In the genomic region with DNA sequence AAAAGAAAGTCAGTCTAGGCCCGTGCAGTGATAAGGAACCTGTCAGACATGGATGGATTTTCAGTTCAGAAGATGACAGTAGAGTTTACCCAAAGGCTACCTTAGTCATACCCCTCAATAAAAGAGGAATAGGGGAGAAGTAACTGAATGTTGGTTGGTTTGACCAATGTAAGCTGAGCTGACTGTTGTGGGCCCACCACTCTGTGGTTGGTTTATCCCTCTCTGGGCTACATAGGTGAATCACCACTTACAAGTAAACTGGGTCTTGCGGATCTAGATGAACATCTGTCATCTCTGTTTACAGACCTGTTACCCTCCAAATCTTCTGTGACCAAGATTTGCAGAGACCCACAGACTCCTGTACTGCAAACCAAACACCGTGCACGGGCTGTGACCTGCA, we compare ENCODE assay signal across 28 cellular contexts. TPM values are rescaled to one million over a fixed set of nuclear protein-coding genes. Genes with fewer than 3 reads are reported as not detected.
"Had no signal": no experiment of that assay in that cellular context is flagged by ENCODE, and none has a peak within 500 bp of the region (broad histone marks: within the 10 kb centered on the region; RNA-seq: fewer than 3 reads in every experiment).

No MANE protein-coding gene starts in this region.

- H3K27ac Mint-ChIP-seq: activated naive CD8-positive, alpha-beta T cell; natural killer cell treated with Interleukin-12 subunit alpha and Interleukin-12 subunit beta and Interleukin-15 and Interleukin-18, amount 100 ng/mL, for 72 hours; stimulated activated naive CD8-positive, alpha-beta T cell treated with anti-CD3 and anti-CD28 coated beads, Interleukin-15, Interleukin-2, amounts not matched to agents 100 ng/mL and 50 ng/mL, for 24 hours; T-helper 2 cell treated with Interferon-gamma antibody and Interleukin-4, amounts not matched to agents 5 μg/mL and 100 μg/mL, for 36 hours had no signal

- H3K4me3 ChIP-seq: body of pancreas, esophagus muscularis mucosa, heart right ventricle, left lung, lower lobe of right lung, thoracic aorta had no signal

- H3K27ac ChIP-seq: body of pancreas, esophagus muscularis mucosa, foreskin keratinocyte, heart right ventricle, left lung, lower lobe of right lung, thoracic aorta, VCaP had no signal

- H3K27me3 Mint-ChIP-seq: activated naive CD8-positive, alpha-beta T cell; natural killer cell treated with Interleukin-12 subunit alpha and Interleukin-12 subunit beta and Interleukin-15 and Interleukin-18, amount 100 ng/mL, for 72 hours; stimulated activated naive CD8-positive, alpha-beta T cell treated with anti-CD3 and anti-CD28 coated beads, Interleukin-15, Interleukin-2, amounts not matched to agents 100 ng/mL and 50 ng/mL, for 24 hours had no signal

- H3K27me3 ChIP-seq: body of pancreas, esophagus muscularis mucosa, foreskin keratinocyte, heart right ventricle, left lung had no signal

- ATAC-seq: body of pancreas; foreskin keratinocyte; heart right ventricle; left lung; lower lobe of right lung; natural killer cell treated with Interleukin-12 subunit alpha and Interleukin-12 subunit beta and Interleukin-15 and Interleukin-18, amount 100 ng/mL, for 72 hours; right cardiac atrium had no signal

- H3K4me1 ChIP-seq: body of pancreas, esophagus muscularis mucosa, foreskin keratinocyte, heart right ventricle, left lung, lower lobe of right lung had no signal

- H3K36me3 ChIP-seq: esophagus muscularis mucosa, lower lobe of right lung, thoracic aorta had no signal

- FAIRE-seq: colon, urothelium cell line had no signal

- DNase-seq: activated CD4-positive, alpha-beta T cell treated with anti-CD3 and anti-CD28 coated beads for 4 hours; activated CD4-positive, alpha-beta T cell treated with anti-CD3 and anti-CD28 coated beads, Interleukin-2, amount 50 U/mL, for 4 hours; activated effector memory CD4-positive, alpha-beta T cell treated with Interleukin-2 at 50 U/mL for 16 hours; activated naive CD4-positive, alpha-beta T cell treated with Interleukin-2 at 50 U/mL for 16 hours; anterior cingulate cortex; body of pancreas; dermis blood vessel endothelial cell; effector CD4-positive, alpha-beta T cell; foreskin keratinocyte; heart right ventricle; left lung; lower lobe of right lung; mesendoderm; posterior cingulate gyrus; right cardiac atrium; stimulated activated CD4-positive, alpha-beta T cell treated with anti-CD3 and anti-CD28 coated beads, Interleukin-2, amount 100 ng/mL, for 48 hours; trophoblast cell had no signal

- H3K9me3 ChIP-seq: body of pancreas, esophagus muscularis mucosa, heart right ventricle, left lung, lower lobe of right lung, thoracic aorta had no signal

- H3K9me3 Mint-ChIP-seq: natural killer cell treated with Interleukin-12 subunit alpha and Interleukin-12 subunit beta and Interleukin-15 and Interleukin-18, amount 100 ng/mL, for 72 hours; stimulated activated naive CD8-positive, alpha-beta T cell treated with anti-CD3 and anti-CD28 coated beads, Interleukin-15, Interleukin-2, amounts not matched to agents 100 ng/mL and 50 ng/mL, for 24 hours; T-helper 2 cell treated with Interferon-gamma antibody and Interleukin-4, amounts not matched to agents 5 μg/mL and 100 μg/mL, for 36 hours had no signal

- H3K4me3 Mint-ChIP-seq: activated naive CD8-positive, alpha-beta T cell; natural killer cell treated with Interleukin-12 subunit alpha and Interleukin-12 subunit beta and Interleukin-15 and Interleukin-18, amount 100 ng/mL, for 72 hours; stimulated activated naive CD8-positive, alpha-beta T cell treated with anti-CD3 and anti-CD28 coated beads, Interleukin-15, Interleukin-2, amounts not matched to agents 100 ng/mL and 50 ng/mL, for 24 hours; T-helper 2 cell treated with Interferon-gamma antibody and Interleukin-4, amounts not matched to agents 5 μg/mL and 100 μg/mL, for 36 hours had no signal

RNA-seq across cellular contexts. Expression of a gene that starts 37.2 kb away (rescaled TPM):
- total RNA-seq: left lung, lower lobe of right lung, mononuclear cell, subcutaneous adipose tissue, thoracic aorta had no signal

RNA-seq across cellular contexts. Expression of a gene that starts 42.9 kb away (rescaled TPM):
- total RNA-seq: body of pancreas had no signal
